14 cellular contexts compared by ENCODE assay signal in the genomic region with DNA sequence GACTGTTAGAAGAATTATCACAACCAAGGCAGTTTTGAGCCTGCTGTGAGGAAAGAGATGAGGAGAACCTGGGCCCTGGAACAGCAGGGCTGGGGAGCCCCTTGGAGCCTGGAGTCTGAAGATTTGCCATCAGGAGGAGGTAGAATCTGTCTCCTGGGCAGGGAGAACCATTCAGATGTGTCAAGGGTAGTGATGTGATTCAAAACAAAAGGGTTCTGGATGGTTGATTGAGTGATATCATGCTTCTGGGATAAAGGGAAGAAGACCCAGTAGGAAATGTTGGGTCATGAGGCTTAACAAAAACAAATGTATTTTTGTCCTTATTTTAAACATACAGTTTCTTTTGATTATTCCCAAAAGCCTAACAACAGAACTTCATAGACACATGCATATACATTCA.
DNase-seq lines count a peak whose midpoint lies in the region; ATAC-seq and TF ChIP-seq lines count a peak whose summit lies in the region.
"Had no signal": no experiment of that assay in that cellular context is flagged by ENCODE, and none has a peak within 500 bp of the region (broad histone marks: within the 10 kb centered on the region; RNA-seq: fewer than 3 reads in every experiment).

No MANE protein-coding gene starts in this region.

- H3K27me3 Mint-ChIP-seq in activated naive CD8-positive, alpha-beta T cell: no peaks in the 10 kb centered on the region

- H3K4me2 ChIP-seq in BLaER1 treated with 17β-estradiol and CSF1 and Interleukin-3, amounts not matched to agents 10 nM and 100 nM: peak overlapping the region; percentile 53 to 90 (median 73)

- peaks cover 61% of the 10 kb centered on the region for H3K4me1 Mint-ChIP-seq in activated naive CD8-positive, alpha-beta T cell (ENCODE audit: low read depth)

- H3K4me3 ChIP-seq in BLaER1 treated with 17β-estradiol and CSF1 and Interleukin-3, amounts not matched to agents 10 nM and 100 nM: no peak overlapping the region

- H3K36me3 ChIP-seq in BLaER1 treated with 17β-estradiol and CSF1 and Interleukin-3, amounts not matched to agents 10 nM and 100 nM: peaks cover 0 to 47% (median 33%) of the 10 kb centered on the region in 11 experiments; a peak in 14 of 22 replicates

- peak overlapping the region; percentile 69 for H3K27ac Mint-ChIP-seq in activated naive CD8-positive, alpha-beta T cell

- no peaks in the 10 kb centered on the region for H3K27me3 ChIP-seq in BLaER1 treated with 17β-estradiol and CSF1 and Interleukin-3, amounts not matched to agents 10 nM and 100 nM

- peaks cover 0 to 13% (median 0%) of the 10 kb centered on the region in 11 experiments; a peak in 1 of 22 replicates for H3K9me3 ChIP-seq in BLaER1 treated with 17β-estradiol and CSF1 and Interleukin-3, amounts not matched to agents 10 nM and 100 nM (replicated peaks in 1 of 11)

- no peaks in the 10 kb centered on the region for H3K9me3 Mint-ChIP-seq in activated naive CD8-positive, alpha-beta T cell (ENCODE audit: low read depth)

- ATAC-seq in GM18498 (IDR thresholded peaks at IDR 0.05; ENCODE audit: unreplicated experiment) (peak; percentile 1), SK-N-SH treated with all-trans-retinoic acid at 6 μM for 48 hours (no peak)

- no peak overlapping the region for H3K4me3 Mint-ChIP-seq in activated naive CD8-positive, alpha-beta T cell

- peak overlapping the region in 8 of 11 experiments; percentile 37 to 67 (median 54); a peak in 14 of 22 replicates for H3K27ac ChIP-seq in BLaER1 treated with 17β-estradiol and CSF1 and Interleukin-3, amounts not matched to agents 10 nM and 100 nM

- 0 out of 22 replicates have a peak overlapping the region, but pooled peaks of 1 of the 11 experiments have one; percentile 39 for H3K9ac ChIP-seq in BLaER1 treated with 17β-estradiol and CSF1 and Interleukin-3, amounts not matched to agents 10 nM and 100 nM

- peaks cover 22 to 42% (median 34%) of the 10 kb centered on the region in 10 experiments for H3K4me1 ChIP-seq in BLaER1 treated with 17β-estradiol and CSF1 and Interleukin-3, amounts not matched to agents 10 nM and 100 nM

- DNase-seq in kidney glomerular epithelial cell (lab: John Stamatoyannopoulos, UW): peak; percentile 73
- no peak for DNase-seq in central memory CD4-positive, alpha-beta T cell
- no peak for DNase-seq in stimulated activated naive CD4-positive, alpha-beta T cell (lab: John Stamatoyannopoulos, UW)
- no peak for DNase-seq in germinal center (ENCODE audit: low spot score)
- DNase-seq: activated CD4-positive, alpha-beta T cell treated with anti-CD3 and anti-CD28 coated beads for 4 hours; activated naive CD4-positive, alpha-beta T cell; C1 segment of cervical spinal cord; NCI-H2171; stimulated activated CD4-positive, alpha-beta T cell treated with anti-CD3 and anti-CD28 coated beads, Interleukin-2, amount 100 ng/mL, for 48 hours; stimulated activated naive CD4-positive, alpha-beta T cell treated with Interleukin-2 at 50 U/mL for 16 hours had no signal

- no peaks in the 10 kb centered on the region for H4K20me1 ChIP-seq in BLaER1 treated with 17β-estradiol and CSF1 and Interleukin-3, amounts not matched to agents 10 nM and 100 nM

- peaks cover 32% of the 10 kb centered on the region for H3K36me3 Mint-ChIP-seq in activated naive CD8-positive, alpha-beta T cell

TF ChIP-seq in SK-N-SH treated with all-trans-retinoic acid at 6 μM for 48 hours, 23 proteins besides CTCF, POLR2A, EP300 and RAD21:
- TF ChIP-seq ISL1 (CRISPR knock-in tag; IDR thresholded peaks at IDR 0.05) (no peak), ZNF565 (CRISPR knock-in tag; conservative IDR thresholded peaks at IDR 0.05; ENCODE audit: low read depth) (no peak), ZNF70 (CRISPR knock-in tag; IDR thresholded peaks at IDR 0.05) (no peak), TOX (CRISPR knock-in tag; IDR thresholded peaks at IDR 0.05; ENCODE audit: borderline replicate concordance) (no peak), GLIS3 (CRISPR knock-in tag; IDR thresholded peaks at IDR 0.05) (no peak), BACH2 (CRISPR knock-in tag; IDR thresholded peaks at IDR 0.05; ENCODE audit: borderline replicate concordance) (no peak), ARNTL (CRISPR knock-in tag; IDR thresholded peaks at IDR 0.05; ENCODE audit: borderline replicate concordance, low read depth) (no peak), ZNF8 (CRISPR knock-in tag; IDR thresholded peaks at IDR 0.05) (no peak), TCF4 (CRISPR knock-in tag; IDR thresholded peaks at IDR 0.05; ENCODE audit: borderline replicate concordance) (no peak), PPARA (CRISPR knock-in tag; IDR thresholded peaks at IDR 0.05; ENCODE audit: borderline replicate concordance) (no peak), ZFP30 (CRISPR knock-in tag; IDR thresholded peaks at IDR 0.05) (no peak)
- TF ChIP-seq, protein P1, sequence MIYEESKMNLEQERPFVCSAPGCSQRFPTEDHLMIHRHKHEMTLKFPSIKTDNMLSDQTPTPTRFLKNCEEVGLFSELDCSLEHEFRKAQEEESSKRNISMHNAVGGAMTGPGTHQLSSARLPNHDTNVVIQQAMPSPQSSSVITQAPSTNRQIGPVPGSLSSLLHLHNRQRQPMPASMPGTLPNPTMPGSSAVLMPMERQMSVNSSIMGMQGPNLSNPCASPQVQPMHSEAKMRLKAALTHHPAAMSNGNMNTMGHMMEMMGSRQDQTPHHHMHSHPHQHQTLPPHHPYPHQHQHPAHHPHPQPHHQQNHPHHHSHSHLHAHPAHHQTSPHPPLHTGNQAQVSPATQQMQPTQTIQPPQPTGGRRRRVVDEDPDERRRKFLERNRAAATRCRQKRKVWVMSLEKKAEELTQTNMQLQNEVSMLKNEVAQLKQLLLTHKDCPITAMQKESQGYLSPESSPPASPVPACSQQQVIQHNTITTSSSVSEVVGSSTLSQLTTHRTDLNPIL (CRISPR knock-in tag; IDR thresholded peaks at IDR 0.05; ENCODE audit: low read depth): no peak
- TF ChIP-seq, protein P2, sequence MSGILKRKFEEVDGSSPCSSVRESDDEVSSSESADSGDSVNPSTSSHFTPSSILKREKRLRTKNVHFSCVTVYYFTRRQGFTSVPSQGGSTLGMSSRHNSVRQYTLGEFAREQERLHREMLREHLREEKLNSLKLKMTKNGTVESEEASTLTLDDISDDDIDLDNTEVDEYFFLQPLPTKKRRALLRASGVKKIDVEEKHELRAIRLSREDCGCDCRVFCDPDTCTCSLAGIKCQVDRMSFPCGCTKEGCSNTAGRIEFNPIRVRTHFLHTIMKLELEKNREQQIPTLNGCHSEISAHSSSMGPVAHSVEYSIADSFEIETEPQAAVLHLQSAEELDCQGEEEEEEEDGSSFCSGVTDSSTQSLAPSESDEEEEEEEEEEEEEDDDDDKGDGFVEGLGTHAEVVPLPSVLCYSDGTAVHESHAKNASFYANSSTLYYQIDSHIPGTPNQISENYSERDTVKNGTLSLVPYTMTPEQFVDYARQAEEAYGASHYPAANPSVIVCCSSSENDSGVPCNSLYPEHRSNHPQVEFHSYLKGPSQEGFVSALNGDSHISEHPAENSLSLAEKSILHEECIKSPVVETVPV (CRISPR knock-in tag; IDR thresholded peaks at IDR 0.05): no peak
- TF ChIP-seq, protein P3, sequence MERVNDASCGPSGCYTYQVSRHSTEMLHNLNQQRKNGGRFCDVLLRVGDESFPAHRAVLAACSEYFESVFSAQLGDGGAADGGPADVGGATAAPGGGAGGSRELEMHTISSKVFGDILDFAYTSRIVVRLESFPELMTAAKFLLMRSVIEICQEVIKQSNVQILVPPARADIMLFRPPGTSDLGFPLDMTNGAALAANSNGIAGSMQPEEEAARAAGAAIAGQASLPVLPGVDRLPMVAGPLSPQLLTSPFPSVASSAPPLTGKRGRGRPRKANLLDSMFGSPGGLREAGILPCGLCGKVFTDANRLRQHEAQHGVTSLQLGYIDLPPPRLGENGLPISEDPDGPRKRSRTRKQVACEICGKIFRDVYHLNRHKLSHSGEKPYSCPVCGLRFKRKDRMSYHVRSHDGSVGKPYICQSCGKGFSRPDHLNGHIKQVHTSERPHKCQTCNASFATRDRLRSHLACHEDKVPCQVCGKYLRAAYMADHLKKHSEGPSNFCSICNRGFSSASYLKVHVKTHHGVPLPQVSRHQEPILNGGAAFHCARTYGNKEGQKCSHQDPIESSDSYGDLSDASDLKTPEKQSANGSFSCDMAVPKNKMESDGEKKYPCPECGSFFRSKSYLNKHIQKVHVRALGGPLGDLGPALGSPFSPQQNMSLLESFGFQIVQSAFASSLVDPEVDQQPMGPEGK (CRISPR knock-in tag; IDR thresholded peaks at IDR 0.05; ENCODE audit: borderline replicate concordance): no peak
